Comparison of ENCODE assay signal across 25 cellular contexts in the genomic region with DNA sequence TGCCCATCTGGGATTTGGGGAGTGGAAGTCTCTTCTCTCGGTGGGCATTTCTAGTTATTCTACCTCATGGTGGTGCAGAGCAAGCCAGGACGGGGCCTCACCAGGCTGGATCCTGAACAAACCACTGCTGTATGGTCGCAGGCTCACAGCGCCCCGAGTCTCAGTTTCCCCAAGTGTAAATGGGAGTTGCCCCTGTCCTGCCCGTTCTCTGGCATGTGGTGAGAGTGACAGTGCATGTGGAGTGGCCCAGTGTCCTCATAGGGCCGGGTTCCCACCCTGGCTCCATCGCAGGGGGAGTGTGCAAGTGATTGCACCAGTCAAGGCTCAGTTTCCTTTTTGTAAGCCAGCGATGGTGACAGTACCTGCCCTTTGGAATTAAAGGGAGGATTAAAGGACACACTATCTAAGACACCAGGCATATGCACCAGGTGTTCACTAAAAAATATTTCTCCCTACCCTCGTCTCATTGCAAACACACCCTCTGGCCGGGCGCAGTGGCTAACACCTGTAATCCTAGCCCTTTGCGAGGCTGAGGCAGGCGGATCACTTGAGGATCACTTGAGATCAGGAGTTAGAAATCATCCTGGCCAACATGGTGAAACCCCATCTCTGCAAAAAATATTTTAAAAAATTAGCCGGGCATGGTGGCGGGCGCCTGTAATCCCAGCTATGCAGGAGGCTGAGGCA.
"Had no signal": no experiment of that assay in that cellular context is flagged by ENCODE, and none has a peak within 500 bp of the region (broad histone marks: within the 10 kb centered on the region; RNA-seq: fewer than 3 reads in every experiment).

No MANE protein-coding gene starts in this region.

- H3K4me1 ChIP-seq: colonic mucosa, esophagus squamous epithelium, gastroesophageal sphincter, heart right ventricle had no signal

- H3K4me3 ChIP-seq: body of pancreas, colonic mucosa, esophagus squamous epithelium, gastroesophageal sphincter, heart right ventricle had no signal

- H3K27ac ChIP-seq: body of pancreas, colonic mucosa, epithelial cell of prostate, esophagus squamous epithelium, gastroesophageal sphincter, heart right ventricle had no signal

- DNase-seq: activated CD4-positive, alpha-beta memory T cell treated with anti-CD3 and anti-CD28 coated beads, Interleukin-2, amount 10 ng/mL, durations not matched to agents 7 days and 5 days; activated CD4-positive, alpha-beta T cell treated with anti-CD3 and anti-CD28 coated beads for 1 hour; activated CD4-positive, alpha-beta T cell treated with anti-CD3 and anti-CD28 coated beads for 4 hours; activated CD4-positive, alpha-beta T cell treated with anti-CD3 and anti-CD28 coated beads, Interleukin-2, amount 10 ng/mL, durations not matched to agents 7 days and 5 days; activated CD4-positive, alpha-beta T cell treated with anti-CD3 and anti-CD28 coated beads, Interleukin-2, amount 50 U/mL, for 4 hours; activated CD8-positive, alpha-beta memory T cell treated with anti-CD3 and anti-CD28 coated beads, Interleukin-2, amount 50 U/mL, for 48 hours; activated gamma-delta T cell; activated naive CD4-positive, alpha-beta T cell treated with anti-CD3 and anti-CD28 coated beads, Interleukin-2, amount 50 U/mL, for 16 hours; activated naive CD4-positive, alpha-beta T cell treated with Interleukin-2 at 50 U/mL for 16 hours; activated T-cell treated with anti-CD3 and anti-CD28 coated beads for 4 hours; activated T-cell treated with anti-CD3 and anti-CD28 coated beads, Interleukin-2, amount 50 U/mL, for 24 hours; activated T-cell treated with anti-CD3 and anti-CD28 coated beads, Interleukin-2, amount 50 U/mL, for 72 hours; amniotic stem cell; body of pancreas; central memory CD4-positive, alpha-beta T cell; cerebellar nuclear complex; colonic mucosa; effector CD8-positive, alpha-beta T cell; esophagus squamous epithelium; foreskin melanocyte; heart right ventricle; T-helper 2 cell had no signal

- H3K9me3 ChIP-seq: body of pancreas, colonic mucosa, esophagus squamous epithelium, gastroesophageal sphincter, heart right ventricle had no signal

- H3K36me3 ChIP-seq: colonic mucosa, esophagus squamous epithelium, gastroesophageal sphincter, heart right ventricle had no signal

- ATAC-seq: activated T-cell treated with anti-CD3 and anti-CD28 coated beads, Interleukin-2, amount 50 U/mL, for 72 hours; body of pancreas; gastroesophageal sphincter; heart right ventricle; WTC11 had no signal

- H3K27me3 ChIP-seq: body of pancreas, colonic mucosa, esophagus squamous epithelium, gastroesophageal sphincter, heart right ventricle had no signal
